In genomic region chr17:28571255-28572122, GRCh38 we compare ENCODE assay signal across 1 cellular context.
TF ChIP-seq lines count a peak whose summit lies in the region.

PIGS (minus strand) TSS chr17:28571524; CDS start chr17:28571496, 28 bp downstream.

TF ChIP-seq in WTC11, 78 proteins besides CTCF, POLR2A, EP300 and RAD21 (continued from another document):
- no peak for TF ChIP-seq STAT6 (CRISPR knock-in tag; conservative IDR thresholded peaks at IDR 0.05; ENCODE audit: low read depth)
- TF ChIP-seq CREB1 (CRISPR knock-in tag; IDR thresholded peaks at IDR 0.05), result no peak
- TF ChIP-seq GABPB1 (CRISPR knock-in tag; IDR thresholded peaks at IDR 0.05), result 0 out of 2 replicates have a peak, but pooled peaks have one; percentile 37
- TF ChIP-seq KAT7 (CRISPR knock-in tag; IDR thresholded peaks at IDR 0.05; ENCODE audit: borderline replicate concordance), result peak; percentile 26; the same call in 1 of the 2 replicates
- peak; percentile 13; the same call in 1 of the 2 replicates for TF ChIP-seq TEAD1 (CRISPR knock-in tag; IDR thresholded peaks at IDR 0.05)
- no peak for TF ChIP-seq JAZF1 (CRISPR knock-in tag; IDR thresholded peaks at IDR 0.05)
- no peak for TF ChIP-seq ZNF396 (CRISPR knock-in tag; IDR thresholded peaks at IDR 0.05; ENCODE audit: borderline replicate concordance)
- TF ChIP-seq CDX4 (CRISPR knock-in tag; IDR thresholded peaks at IDR 0.05; ENCODE audit: borderline replicate concordance), result no peak
- no peak for TF ChIP-seq PREB (CRISPR knock-in tag; IDR thresholded peaks at IDR 0.05; ENCODE audit: borderline replicate concordance)
